In the genomic region with DNA sequence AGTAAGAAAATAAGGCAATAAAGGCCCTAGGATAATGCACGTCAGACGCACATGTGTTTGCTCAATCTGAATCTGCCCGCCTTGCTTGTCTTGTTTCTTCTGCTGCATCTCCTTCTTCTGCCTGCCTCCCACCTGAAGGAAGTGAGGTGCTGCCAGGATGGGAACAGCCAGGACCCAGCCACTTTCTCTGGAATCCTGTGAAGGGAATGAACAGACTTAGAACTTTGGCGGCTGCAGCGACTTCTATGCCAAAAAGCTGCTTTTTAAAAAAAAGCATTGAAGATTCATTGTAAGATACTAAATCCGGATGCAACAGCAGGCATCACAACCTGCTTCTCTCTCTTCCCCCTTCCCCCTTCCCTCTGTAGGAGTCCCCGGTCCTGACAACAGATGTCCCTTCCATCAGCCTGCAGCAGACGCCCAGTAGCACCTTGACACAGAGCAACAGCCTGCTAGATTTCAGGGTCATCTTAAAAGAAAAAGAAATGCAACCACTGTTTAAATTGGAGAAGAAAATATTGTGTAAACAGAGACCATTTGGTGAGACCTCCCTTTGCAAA, we compare ENCODE assay signal across 27 cellular contexts.
A peak's percentile ranks its signal among the peaks of the same experiment; 100 is the strongest.
DNase-seq lines count a peak whose midpoint lies in the region; ATAC-seq, FAIRE-seq and TF ChIP-seq lines count a peak whose summit lies in the region.
"Had no signal": no experiment of that assay in that cellular context is flagged by ENCODE, and none has a peak within 500 bp of the region (broad histone marks: within the 10 kb centered on the region; RNA-seq: fewer than 3 reads in every experiment).

No MANE protein-coding gene starts in this region.

- H4K5ac ChIP-seq in H1 (ENCODE audit: insufficient read length, low read depth, low read length), result no peak overlapping the region

- no peak overlapping the region for H2AFZ ChIP-seq in H1 (ENCODE audit: low read length)
- H2AFZ ChIP-seq: PC-9 had no signal

- no peak overlapping the region for H2BK20ac ChIP-seq in H1 (ENCODE audit: low read length)

- H2BK5ac ChIP-seq in H1 (ENCODE audit: low read depth, low read length), result no peak overlapping the region

- H3K4me3 ChIP-seq in H1 (ENCODE audit: extremely low read depth in 1 of 4, insufficient read depth in 2 of 4, low read depth in 3 of 4, low read length in 4 of 4), result no peak overlapping the region
- H3K4me3 ChIP-seq: A549; BLaER1 treated with 17β-estradiol and CSF1 and Interleukin-3, amounts not matched to agents 10 nM and 100 nM; K562; PC-9; SJSA1 had no signal

- H3K4ac ChIP-seq in H1 (replicated peaks; ENCODE audit: insufficient read length, low read depth, low read length), result no peak overlapping the region

- H3K27ac Mint-ChIP-seq in nephron progenitor cell, result peak overlapping the region; percentile 75
- H3K27ac Mint-ChIP-seq in activated CD4-positive, alpha-beta T cell treated with anti-CD3 and anti-CD28 coated beads for 36 hours, result no peak overlapping the region
- H3K27ac Mint-ChIP-seq: CD4-positive, alpha-beta memory T cell had no signal

- no peaks in the 10 kb centered on the region for H3K27me3 ChIP-seq in H1 (replicated peaks in 1 of 4; ENCODE audit: control insufficient read depth in 3 of 4, extremely low read depth in 1 of 4, insufficient read depth in 3 of 4, low read length in 3 of 4)
- H3K27me3 ChIP-seq: BLaER1 treated with 17β-estradiol and CSF1 and Interleukin-3, amounts not matched to agents 10 nM and 100 nM; SJSA1 had no signal

- CTCF ChIA-PET in H1 (lab: Charles Lee; ENCODE audit: partially characterized antibody), result interaction anchor here (1.2 kb wide), 1 partner anchor 15 kb away, joined by 3 read pairs; no protein-coding TSS in a partner anchor
- CTCF ChIA-PET in activated CD4-positive, alpha-beta T cell treated with anti-CD3 and anti-CD28 coated beads for 36 hours (lab: Charles Lee), result no interaction called here

- intact Hi-C loops in activated CD4-positive, alpha-beta T cell treated with anti-CD3 and anti-CD28 coated beads for 36 hours (cut with DNase I, micrococcal nuclease), result no loop called here

- no peak overlapping the region for H3K56ac ChIP-seq in H1 (replicated peaks; ENCODE audit: insufficient read length, low read depth, low read length)

- 78% methylated on average over 8 of the region's 8 CpGs; no CpG with 5 or more reads in 1 of the 2 experiments for WGBS in H1 (ENCODE audit: extremely low coverage in 1 of 2, insufficient coverage in 1 of 2, insufficient read length in 1 of 2, insufficient replicate concordance in 2 of 2, low coverage in 1 of 2, low lambda C conversion rate in 2 of 2, missing lambda C conversion rate in 1 of 2), 2 experiments

- peaks cover 0 to 3% (median 0%) of the 10 kb centered on the region in 4 experiments; a peak in 1 of 7 replicates for H3K4me1 ChIP-seq in H1 (replicated peaks in 1 of 4; ENCODE audit: control insufficient read depth in 3 of 4, insufficient read depth in 4 of 4, low read length in 3 of 4)
- H3K4me1 ChIP-seq: A549; BLaER1 treated with 17β-estradiol and CSF1 and Interleukin-3, amounts not matched to agents 10 nM and 100 nM; Caco-2; SJSA1 had no signal

- H4K8ac ChIP-seq in H1 (ENCODE audit: extremely low read depth, insufficient read depth, low read length), result no peak overlapping the region

- peak; percentile 50 for DNase-seq in SK-N-DZ (ENCODE audit: low spot score)
- DNase-seq in H1 (ENCODE audit: low read depth in 1 of 2, low spot score in 2 of 2), result no peak
- no peak for DNase-seq in nephron progenitor cell
- DNase-seq in pons (ENCODE audit: low spot score), result no peak
- DNase-seq in NCI-H1105 (lab: John Stamatoyannopoulos, UW), result no peak
- no peak for DNase-seq in activated CD4-positive, alpha-beta T cell treated with anti-CD3 and anti-CD28 coated beads for 36 hours
- DNase-seq: AML-193; Caco-2; CD4-positive, alpha-beta memory T cell; GF-D8; GOT3; MV-4-11; NCI-H1105 treated with DMSO at 0.1 percent for 48 hours; NCI-H146; NCI-H1930; NCI-H2107; NCI-H524; NCI-H774; PC-9 had no signal

- TF ChIP-seq EP300 in H1 (IDR thresholded peaks at IDR 0.05; ENCODE audit: borderline replicate concordance in 1 of 2, low read depth in 2 of 2, low read length in 2 of 2), result no peak

- TF ChIP-seq RAD21 in H1 (IDR thresholded peaks at IDR 0.05 in 1 of 2, conservative IDR thresholded peaks at IDR 0.05 in 1 of 2; ENCODE audit: low read depth in 2 of 2, low read length in 2 of 2), result no peak

- no peak overlapping the region for H3K27ac ChIP-seq in H1 (ENCODE audit: low read depth, low read length)
- H3K27ac ChIP-seq: A549; BLaER1 treated with 17β-estradiol and CSF1 and Interleukin-3, amounts not matched to agents 10 nM and 100 nM; PC-9; SJSA1 had no signal

- H3K18ac ChIP-seq in H1 (ENCODE audit: extremely low read depth, low read length), result no peak overlapping the region

- 0 out of 2 replicates have a peak overlapping the region, but pooled peaks have one; percentile 51 for H2BK15ac ChIP-seq in H1 (ENCODE audit: low read length)

- TF ChIP-seq CTCF in H1 (IDR thresholded peaks at IDR 0.05; ENCODE audit: control extremely low read depth in 1 of 3, insufficient read depth in 1 of 3, low read depth in 1 of 3, low read length in 3 of 3) (no peak), nephron progenitor cell (IDR thresholded peaks at IDR 0.05) (no peak)

- H3K9me3 ChIP-seq in H1 (ENCODE audit: insufficient read depth in 2 of 2, low read depth in 1 of 2, low read length in 1 of 2), result no peaks in the 10 kb centered on the region
- H3K9me3 ChIP-seq: A549, Caco-2, SJSA1 had no signal

- POLR2A ChIA-PET in H1 (lab: Charles Lee; ENCODE audit: partially characterized antibody), result no interaction called here
- POLR2A ChIA-PET in activated CD4-positive, alpha-beta T cell treated with anti-CD3 and anti-CD28 coated beads for 36 hours (lab: Charles Lee), result no interaction called here

- peaks cover 24% of the 10 kb centered on the region for H3K4me1 Mint-ChIP-seq in nephron progenitor cell
- H3K4me1 Mint-ChIP-seq in activated CD4-positive, alpha-beta T cell treated with anti-CD3 and anti-CD28 coated beads for 36 hours, result no peaks in the 10 kb centered on the region
- H3K4me1 Mint-ChIP-seq: CD4-positive, alpha-beta memory T cell had no signal

- H3K79me2 ChIP-seq in H1 (ENCODE audit: control insufficient read depth in 1 of 2, insufficient read depth in 2 of 2, low read length in 2 of 2), result no peaks in the 10 kb centered on the region

- H3K14ac ChIP-seq in H1 (ENCODE audit: insufficient read length), result no peak overlapping the region

- H4K91ac ChIP-seq in H1 (replicated peaks; ENCODE audit: insufficient read length, low read length), result no peak overlapping the region

- H3K23ac ChIP-seq in H1 (ENCODE audit: insufficient read length), result no peak overlapping the region

- no peak overlapping the region for H2BK12ac ChIP-seq in H1 (ENCODE audit: low read depth, low read length)

- peaks cover 17% of the 10 kb centered on the region for H3K9me3 Mint-ChIP-seq in nephron progenitor cell
- peaks cover 2% of the 10 kb centered on the region for H3K9me3 Mint-ChIP-seq in activated CD4-positive, alpha-beta T cell treated with anti-CD3 and anti-CD28 coated beads for 36 hours (ENCODE audit: low read depth)

- peaks cover 5% of the 10 kb centered on the region; the same call in 1 of the 2 replicates for H3K23me2 ChIP-seq in H1 (ENCODE audit: low read depth, low read length)

- no peak for FAIRE-seq in H1 (lab: Jason Lieb, UNC)
- FAIRE-seq: A549, GM12891, HTR-8/SVneo, K562 had no signal

- H3K27me3 Mint-ChIP-seq in nephron progenitor cell (ENCODE audit: low read depth, poor library complexity), result peaks cover 5% of the 10 kb centered on the region
- H3K27me3 Mint-ChIP-seq in activated CD4-positive, alpha-beta T cell treated with anti-CD3 and anti-CD28 coated beads for 36 hours, result peaks cover 14% of the 10 kb centered on the region

- H3K4me3 Mint-ChIP-seq in nephron progenitor cell, result peak overlapping the region; percentile 55
- H3K4me3 Mint-ChIP-seq in activated CD4-positive, alpha-beta T cell treated with anti-CD3 and anti-CD28 coated beads for 36 hours, result no peak overlapping the region
- H3K4me3 Mint-ChIP-seq: CD4-positive, alpha-beta memory T cell had no signal

- H2AK5ac ChIP-seq in H1 (ENCODE audit: low read depth, low read length), result no peak overlapping the region

- H3K9ac ChIP-seq in H1 (replicated peaks in 1 of 4; ENCODE audit: extremely low read depth in 1 of 4, low read depth in 3 of 4, low read length in 3 of 4), result no peak overlapping the region
- H3K9ac ChIP-seq: BLaER1 treated with 17β-estradiol and CSF1 and Interleukin-3, amounts not matched to agents 10 nM and 100 nM had no signal

- H3K36me3 Mint-ChIP-seq in nephron progenitor cell (ENCODE audit: low read depth), result peaks cover 9% of the 10 kb centered on the region
- H3K36me3 Mint-ChIP-seq in activated CD4-positive, alpha-beta T cell treated with anti-CD3 and anti-CD28 coated beads for 36 hours (ENCODE audit: low read depth), result no peaks in the 10 kb centered on the region
- H3K36me3 Mint-ChIP-seq: CD4-positive, alpha-beta memory T cell had no signal

- no peak for TF ChIP-seq POLR2A in H1 (IDR thresholded peaks at IDR 0.05; ENCODE audit: control extremely low read depth in 1 of 2, low read depth in 2 of 2, low read length in 2 of 2)

- H3K4me2 ChIP-seq in H1 (ENCODE audit: insufficient read depth in 1 of 2, low read depth in 2 of 2, low read length in 2 of 2), result no peak overlapping the region
- H3K4me2 ChIP-seq: A549; BLaER1 treated with 17β-estradiol and CSF1 and Interleukin-3, amounts not matched to agents 10 nM and 100 nM; PC-9 had no signal

- peaks cover 0 to 3% of the 10 kb centered on the region in 2 experiments for H4K20me1 ChIP-seq in H1 (replicated peaks in 1 of 2; ENCODE audit: control insufficient read depth in 1 of 2, insufficient read depth in 2 of 2, low read length in 2 of 2)
- H4K20me1 ChIP-seq: BLaER1 treated with 17β-estradiol and CSF1 and Interleukin-3, amounts not matched to agents 10 nM and 100 nM had no signal

- ATAC-seq in HG03045 (IDR thresholded peaks at IDR 0.05; ENCODE audit: unreplicated experiment), result no peak
- ATAC-seq in activated CD4-positive, alpha-beta T cell treated with anti-CD3 and anti-CD28 coated beads for 36 hours, result no peak
- ATAC-seq: A549, K562, Right ventricle myocardium inferior had no signal

- no peaks in the 10 kb centered on the region for H3K36me3 ChIP-seq in H1 (ENCODE audit: control insufficient read depth in 2 of 4, insufficient read depth in 4 of 4, low read length in 3 of 4)
- H3K36me3 ChIP-seq: BLaER1 treated with 17β-estradiol and CSF1 and Interleukin-3, amounts not matched to agents 10 nM and 100 nM; SJSA1 had no signal

- no peak overlapping the region for H2BK120ac ChIP-seq in H1 (replicated peaks; ENCODE audit: low read depth, low read length)

- no peaks in the 10 kb centered on the region for H3K79me1 ChIP-seq in H1 (ENCODE audit: low read depth, low read length)
